12 cellular contexts compared by ENCODE assay signal in genomic region chr13:42524487-42525034, GRCh38. TPM values are rescaled to one million over a fixed set of nuclear protein-coding genes. Genes with fewer than 3 reads are reported as not detected.
DNase-seq lines count a peak whose midpoint lies in the region; ATAC-seq and TF ChIP-seq lines count a peak whose summit lies in the region.
"Had no signal": no experiment of that assay in that cellular context is flagged by ENCODE, and none has a peak within 500 bp of the region (broad histone marks: within the 10 kb centered on the region; RNA-seq: fewer than 3 reads in every experiment).

No MANE protein-coding gene starts in this region.

- no peak for TF ChIP-seq CTCF in GM10248 (IDR thresholded peaks at IDR 0.05; ENCODE audit: control extremely low read depth, extremely low read depth, low read depth, missing control alignments)
- TF ChIP-seq CTCF in CD4-positive, alpha-beta T cell (IDR thresholded peaks at IDR 0.05): no peak

- no peak overlapping the region for H3K4me3 ChIP-seq in effector memory CD4-positive, alpha-beta T cell (ENCODE audit: insufficient read depth, low read depth, low read length, poor library complexity, severe bottlenecking)

- no peak overlapping the region for H3K27ac ChIP-seq in CD4-positive, alpha-beta T cell (ENCODE audit: low read depth, low read length)
- no peak overlapping the region for H3K27ac ChIP-seq in effector memory CD4-positive, alpha-beta T cell (ENCODE audit: insufficient read depth, low read length, poor library complexity, severe bottlenecking)

- no peaks in the 10 kb centered on the region for H3K4me1 Mint-ChIP-seq in CD4-positive, alpha-beta T cell (ENCODE audit: low read depth)
- H3K4me1 Mint-ChIP-seq: activated naive CD8-positive, alpha-beta T cell treated with anti-CD3 and anti-CD28 coated beads, Interleukin-2, amount 10 ng/mL, durations not matched to agents 7 days and 5 days; CD4-positive, CD25-positive, alpha-beta regulatory T cell; WTC11 had no signal

- no peaks in the 10 kb centered on the region for H3K27me3 ChIP-seq in CD4-positive, alpha-beta T cell (ENCODE audit: control insufficient read depth, insufficient read depth, low read length)
- no peaks in the 10 kb centered on the region for H3K27me3 ChIP-seq in effector memory CD4-positive, alpha-beta T cell (replicated peaks; ENCODE audit: control insufficient read depth, insufficient read depth, low read length, poor library complexity, severe bottlenecking)

- H3K27me3 Mint-ChIP-seq in CD4-positive, alpha-beta T cell: no peaks in the 10 kb centered on the region
- H3K27me3 Mint-ChIP-seq: activated naive CD8-positive, alpha-beta T cell treated with anti-CD3 and anti-CD28 coated beads, Interleukin-2, amount 10 ng/mL, durations not matched to agents 7 days and 5 days; CD4-positive, CD25-positive, alpha-beta regulatory T cell had no signal

- H3K4me3 Mint-ChIP-seq in CD4-positive, alpha-beta T cell: no peak overlapping the region
- H3K4me3 Mint-ChIP-seq: activated naive CD8-positive, alpha-beta T cell treated with anti-CD3 and anti-CD28 coated beads, Interleukin-2, amount 10 ng/mL, durations not matched to agents 7 days and 5 days; WTC11 had no signal

- intact Hi-C loops in CD4-positive, alpha-beta T cell (cut with DNase I, micrococcal nuclease): no loop called here

- CTCF ChIA-PET in GM10248 (lab: Yijun Ruan, JAX): interaction anchor here (2.2 kb wide), 1 partner anchor 8 kb away, joined by 6 read pairs; no protein-coding TSS in a partner anchor
- CTCF ChIA-PET in CD4-positive, alpha-beta T cell (lab: Charles Lee): no interaction called here

- H3K4me1 ChIP-seq in effector memory CD4-positive, alpha-beta T cell (ENCODE audit: control insufficient read depth, insufficient read depth, low read length, poor library complexity, severe bottlenecking): no peaks in the 10 kb centered on the region

- no peak overlapping the region for H3K27ac Mint-ChIP-seq in CD4-positive, alpha-beta T cell
- H3K27ac Mint-ChIP-seq: activated naive CD8-positive, alpha-beta T cell treated with anti-CD3 and anti-CD28 coated beads, Interleukin-2, amount 10 ng/mL, durations not matched to agents 7 days and 5 days; CD4-positive, CD25-positive, alpha-beta regulatory T cell; WTC11 had no signal

- POLR2A ChIA-PET in GM10248 (lab: Yijun Ruan, JAX): no interaction called here
- POLR2A ChIA-PET in CD4-positive, alpha-beta T cell (lab: Charles Lee): no interaction called here

- DNase-seq in GM10248 (ENCODE audit: extremely low spot score): peak; percentile 34
- peak; percentile 94 for DNase-seq in MV-4-11 (lab: John Stamatoyannopoulos, UW)
- peak; percentile 99 for DNase-seq in kidney tubule cell (ENCODE audit: low spot score)
- DNase-seq in NCI-H1105 treated with DMSO at 0.1 percent for 48 hours (lab: John Stamatoyannopoulos, UW): no peak
- DNase-seq in CD4-positive, alpha-beta T cell: no peak
- DNase-seq in effector memory CD4-positive, alpha-beta T cell: no peak
- DNase-seq in stimulated activated CD4-positive, alpha-beta T cell treated with anti-CD3 and anti-CD28 coated beads, Interleukin-4, amount 100 ng/mL, for 24 hours: no peak
- DNase-seq: activated naive CD8-positive, alpha-beta T cell treated with anti-CD3 and anti-CD28 coated beads, Interleukin-2, amount 10 ng/mL, durations not matched to agents 7 days and 5 days; CD4-positive, CD25-positive, alpha-beta regulatory T cell; NK-92 treated with Interleukin-12 subunit alpha and Interleukin-12 subunit beta, amount 100 ng/mL, for 24 hours had no signal

- H3K9me3 Mint-ChIP-seq in CD4-positive, alpha-beta T cell: no peaks in the 10 kb centered on the region

- no peaks in the 10 kb centered on the region for H3K36me3 ChIP-seq in effector memory CD4-positive, alpha-beta T cell (ENCODE audit: control insufficient read depth, insufficient read depth, low read length)

- no peaks in the 10 kb centered on the region for H3K9me3 ChIP-seq in CD4-positive, alpha-beta T cell (ENCODE audit: control insufficient read depth, low read length)
- no peaks in the 10 kb centered on the region for H3K9me3 ChIP-seq in effector memory CD4-positive, alpha-beta T cell (ENCODE audit: control insufficient read depth, low read length)

- H3K36me3 Mint-ChIP-seq in CD4-positive, alpha-beta T cell (ENCODE audit: low read depth): no peaks in the 10 kb centered on the region
- H3K36me3 Mint-ChIP-seq: CD4-positive, CD25-positive, alpha-beta regulatory T cell had no signal

- ATAC-seq in GM21619 (IDR thresholded peaks at IDR 0.05; ENCODE audit: unreplicated experiment): peak; percentile 84
- no peak for ATAC-seq in CD4-positive, alpha-beta T cell (ENCODE audit: poor library complexity)
- ATAC-seq: WTC11 had no signal

RNA-seq across cellular contexts. Expression of gene TNFSF11, which starts 49.4 kb away (rescaled TPM):
- under 1 TPM; 0.38 to 0.45 TPM for total RNA-seq in CD4-positive, alpha-beta T cell
- total RNA-seq: activated naive CD8-positive, alpha-beta T cell treated with anti-CD3 and anti-CD28 coated beads, Interleukin-2, amount 10 ng/mL, durations not matched to agents 7 days and 5 days had no signal

Comparison
In these comparisons a context has a peak if more than half of its experiments do, and no peak if none do; other contexts are left out.
1. DNase-seq: peak in GM10248 (single experiment), MV-4-11 (single experiment) and kidney tubule cell (single experiment); none in NCI-H1105 treated with DMSO at 0.1 percent for 48 hours (single experiment), CD4-positive, alpha-beta T cell (0 of 10), effector memory CD4-positive, alpha-beta T cell (0 of 3) and stimulated activated CD4-positive, alpha-beta T cell treated with anti-CD3 and anti-CD28 coated beads, Interleukin-4, amount 100 ng/mL, for 24 hours (single experiment).